In genomic region chr19:50325310-50326100, GRCh38 we compare ENCODE assay signal across 9 cellular contexts. TPM values are rescaled to one million over a fixed set of nuclear protein-coding genes. Genes with fewer than 3 reads are reported as not detected.
A peak's percentile ranks its signal among the peaks of the same experiment; 100 is the strongest.
DNase-seq lines count a peak whose midpoint lies in the region; ATAC-seq and TF ChIP-seq lines count a peak whose summit lies in the region.
"Had no signal": no experiment of that assay in that cellular context is flagged by ENCODE, and none has a peak within 500 bp of the region (broad histone marks: within the 10 kb centered on the region; RNA-seq: fewer than 3 reads in every experiment).

No MANE protein-coding gene starts in this region.

- H3K4me3 ChIP-seq in adipocyte (ENCODE audit: low read length) (no peak overlapping the region), iPS-15b (ENCODE audit: low read depth, low read length) (peak overlapping the region; percentile 63), esophagus squamous epithelium (peak overlapping the region in 1 of 4 donors; percentile 28)
- H3K4me3 ChIP-seq: SK-N-MC had no signal

- H3K4me1 ChIP-seq in adipocyte (ENCODE audit: control insufficient read depth, insufficient read depth, low read length): peaks cover 5% of the 10 kb centered on the region
- peaks cover 11% of the 10 kb centered on the region for H3K4me1 ChIP-seq in iPS-15b (ENCODE audit: control insufficient read depth, insufficient read depth, low read length)
- peaks cover 20 to 66% (median 29%) of the 10 kb centered on the region in 3 donors for H3K4me1 ChIP-seq in esophagus squamous epithelium

- H3K27ac ChIP-seq in esophagus squamous epithelium: no peak overlapping the region
- H3K27ac ChIP-seq: SK-N-MC had no signal

- WGBS in esophagus squamous epithelium, 2 donors: 0 to 7% methylated on average over 1 to 7 of the region's 48 CpGs

- H3K36me3 ChIP-seq in adipocyte (ENCODE audit: control insufficient read depth, insufficient read depth, low read length, severe bottlenecking) (no peaks in the 10 kb centered on the region), iPS-15b (ENCODE audit: control insufficient read depth, insufficient read depth, low read length) (peaks cover 9% of the 10 kb centered on the region), esophagus squamous epithelium (no peaks in the 10 kb centered on the region)

- H3K9ac ChIP-seq in adipocyte (ENCODE audit: low read length) (no peak overlapping the region), iPS-15b (ENCODE audit: low read depth, low read length) (peak overlapping the region; percentile 47)

- TF ChIP-seq POLR2A in esophagus squamous epithelium (IDR thresholded peaks at IDR 0.05): no peak

- intact Hi-C loops in esophagus squamous epithelium (cut with DNase I): no loop called here

- DNase-seq in GDM1 (lab: John Stamatoyannopoulos, UW) (peak; percentile 65), NCI-H146 (lab: John Stamatoyannopoulos, UW) (peak; percentile 93), T-helper 1 cell (peak; percentile 27 to 74 (median 56)), adipocyte (ENCODE audit: low read depth) (peak; percentile 58), esophagus squamous epithelium (lab: John Stamatoyannopoulos, UW) (no peak)
- peak; percentile 85 for DNase-seq in stimulated activated CD4-positive, alpha-beta T cell treated with anti-CD3 and anti-CD28 coated beads, Interleukin-15, amount 100 ng/mL, for 24 hours

- no peaks in the 10 kb centered on the region for H3K9me3 ChIP-seq in adipocyte (ENCODE audit: control insufficient read depth, low read length)
- no peaks in the 10 kb centered on the region for H3K9me3 ChIP-seq in iPS-15b (ENCODE audit: control insufficient read depth, insufficient read depth, low read length)
- H3K9me3 ChIP-seq in esophagus squamous epithelium: peaks cover 0 to 6% (median 0%) of the 10 kb centered on the region in 3 donors

- no peak for ATAC-seq in GM18870 (IDR thresholded peaks at IDR 0.05; ENCODE audit: unreplicated experiment)

- TF ChIP-seq CTCF in esophagus squamous epithelium (IDR thresholded peaks at IDR 0.05): peak in 1 of 6 experiments; percentile 31

- H3K27me3 ChIP-seq in adipocyte (replicated peaks; ENCODE audit: control insufficient read depth, insufficient read depth, low read length) (peaks cover 28% of the 10 kb centered on the region), iPS-15b (ENCODE audit: control insufficient read depth, insufficient read depth, low read length) (peaks cover 11% of the 10 kb centered on the region), esophagus squamous epithelium (peaks cover 4 to 75% (median 15%) of the 10 kb centered on the region in 4 donors)

RNA-seq across cellular contexts. Expression of gene KCNC3, which starts 3.7 kb away (rescaled TPM):
- total RNA-seq in esophagus squamous epithelium: under 1 TPM in 3 of 4 donors, not detected in 1; 0.48 to 0.87 (median 0.57) TPM

RNA-seq across cellular contexts. Expression of gene NAPSA, which starts 39.9 kb away (rescaled TPM):
- under 1 TPM in 1 of 4 donors, not detected in 3; 0.38 TPM for total RNA-seq in esophagus squamous epithelium

RNA-seq across cellular contexts. Expression of gene NR1H2, which starts 50.8 kb away (rescaled TPM):
- 10 to 100 TPM; 48.6 to 84.1 (median 68.1) TPM for total RNA-seq in esophagus squamous epithelium

RNA-seq across cellular contexts. Expression of gene POLD1, which starts 58.6 kb away (rescaled TPM):
- total RNA-seq in esophagus squamous epithelium: 10 to 100 TPM; 14.0 to 18.8 (median 17.6) TPM
